Comparison of ENCODE assay signal across 7 cellular contexts in the genomic region with DNA sequence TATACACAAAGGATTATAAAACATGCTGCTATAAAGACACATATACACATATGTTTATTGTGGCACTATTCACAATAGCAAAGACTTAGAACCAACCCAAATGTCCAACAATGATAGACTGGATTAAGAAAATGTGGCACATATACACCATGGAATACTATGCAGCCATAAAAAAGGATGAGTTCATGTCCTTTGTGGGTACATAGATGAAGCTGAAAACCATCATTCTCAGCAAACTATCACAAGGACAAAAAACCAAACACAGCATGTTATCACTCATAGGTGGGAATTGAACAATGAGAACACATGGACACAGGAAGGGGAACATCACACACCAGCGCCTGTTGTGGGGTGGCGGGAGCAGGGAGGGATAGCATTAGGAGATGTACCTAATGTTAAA. TPM values are rescaled to one million over a fixed set of nuclear protein-coding genes. Genes with fewer than 3 reads are reported as not detected.
"Had no signal": no experiment of that assay in that cellular context is flagged by ENCODE, and none has a peak within 500 bp of the region (broad histone marks: within the 10 kb centered on the region; RNA-seq: fewer than 3 reads in every experiment).

No MANE protein-coding gene starts in this region.

RNA-seq across cellular contexts. Expression of gene CYP4A22, which starts 10.2 kb away (rescaled TPM):
- total RNA-seq: GM23248, GM23338, H1, H4, H7, H9, HFFc6 had no signal
- polyA plus RNA-seq: GM23248, GM23338, H1 had no signal

RNA-seq across cellular contexts. Expression of gene CYP4Z1, which starts 60.0 kb away (rescaled TPM):
- total RNA-seq: GM23248, GM23338, H1, H4, H7, H9, HFFc6 had no signal
- polyA plus RNA-seq: GM23248, GM23338, H1 had no signal
